ENCODE assay signal across 8 cellular contexts in genomic region chr4:113468165-113469022, GRCh38.
DNase-seq lines count a peak whose midpoint lies in the region; ATAC-seq, FAIRE-seq and TF ChIP-seq lines count a peak whose summit lies in the region.

No MANE protein-coding gene starts in this region.

- no peak overlapping the region for H3K27ac Mint-ChIP-seq in activated naive CD4-positive, alpha-beta T cell treated with anti-CD3 and anti-CD28 coated beads, Interleukin-2, amount 10 ng/mL, durations not matched to agents 7 days and 5 days
- H3K27ac Mint-ChIP-seq in WTC11 = peak overlapping the region; percentile 62
- peak overlapping the region; percentile 22 to 85 (median 79) for H3K27ac Mint-ChIP-seq in nephron

- ATAC-seq in WTC11 (peak; percentile 96), GM18867 (IDR thresholded peaks at IDR 0.05; ENCODE audit: unreplicated experiment) (no peak)

- no peak for TF ChIP-seq CTCF in WTC11 (IDR thresholded peaks at IDR 0.05)
- TF ChIP-seq CTCF in fibroblast of mammary gland (conservative IDR thresholded peaks at IDR 0.05; ENCODE audit: control insufficient read depth, insufficient read depth, low read depth, low read length) = no peak
- no peak for TF ChIP-seq CTCF in nephron (IDR thresholded peaks at IDR 0.05; ENCODE audit: unreplicated experiment in 3 of 3)
- TF ChIP-seq CTCF in D721Med (IDR thresholded peaks at IDR 0.05; ENCODE audit: insufficient read depth, missing control alignments) = no peak

- CTCF ChIA-PET in activated naive CD4-positive, alpha-beta T cell treated with anti-CD3 and anti-CD28 coated beads, Interleukin-2, amount 10 ng/mL, durations not matched to agents 7 days and 5 days (lab: Charles Lee) = no interaction called here
- CTCF ChIA-PET in WTC11 (lab: Charles Lee) = interaction anchor here (0.6 to 1.1 kb wide), 2 partner anchors 79 to 564 kb away, joined by 3 read pairs; no protein-coding TSS in a partner anchor

- no peaks in the 10 kb centered on the region for H3K9me3 Mint-ChIP-seq in activated naive CD4-positive, alpha-beta T cell treated with anti-CD3 and anti-CD28 coated beads, Interleukin-2, amount 10 ng/mL, durations not matched to agents 7 days and 5 days
- H3K9me3 Mint-ChIP-seq in WTC11 = peaks cover 9% of the 10 kb centered on the region
- H3K9me3 Mint-ChIP-seq in nephron = no peaks in the 10 kb centered on the region

- peak; percentile 30 for DNase-seq in activated naive CD4-positive, alpha-beta T cell treated with Interleukin-2 at 50 U/mL for 16 hours
- no peak for DNase-seq in activated naive CD4-positive, alpha-beta T cell treated with anti-CD3 and anti-CD28 coated beads, Interleukin-2, amount 10 ng/mL, durations not matched to agents 7 days and 5 days
- peak; percentile 10 for DNase-seq in WTC11 (ENCODE audit: low spot score)
- peak; percentile 100 for DNase-seq in fibroblast of mammary gland (ENCODE audit: low read depth)
- DNase-seq in urothelium cell line (ENCODE audit: low spot score) = peak; percentile 90
- DNase-seq in D721Med (ENCODE audit: insufficient read length, low spot score) = no peak

- FAIRE-seq in urothelium cell line (lab: Jason Lieb, UNC) = peak; percentile 56
- FAIRE-seq in D721Med (lab: Jason Lieb, UNC) = no peak

- no peaks in the 10 kb centered on the region for H3K27me3 Mint-ChIP-seq in activated naive CD4-positive, alpha-beta T cell treated with anti-CD3 and anti-CD28 coated beads, Interleukin-2, amount 10 ng/mL, durations not matched to agents 7 days and 5 days
- H3K27me3 Mint-ChIP-seq in WTC11 (ENCODE audit: low read depth) = no peaks in the 10 kb centered on the region; the same call in 1 of the 2 replicates
- no peaks in the 10 kb centered on the region for H3K27me3 Mint-ChIP-seq in nephron (ENCODE audit: low read depth)

- POLR2A ChIA-PET in WTC11 (lab: Charles Lee) = interaction anchor here (1.1 kb wide), 1 partner anchor 12 kb away, joined by 3 read pairs; no protein-coding TSS in a partner anchor

- no peaks in the 10 kb centered on the region for H3K4me1 Mint-ChIP-seq in activated naive CD4-positive, alpha-beta T cell treated with anti-CD3 and anti-CD28 coated beads, Interleukin-2, amount 10 ng/mL, durations not matched to agents 7 days and 5 days
- H3K4me1 Mint-ChIP-seq in WTC11 (peaks cover 30% of the 10 kb centered on the region), nephron (peaks cover 43% of the 10 kb centered on the region)

- peaks cover 25% of the 10 kb centered on the region for H3K36me3 Mint-ChIP-seq in activated naive CD4-positive, alpha-beta T cell treated with anti-CD3 and anti-CD28 coated beads, Interleukin-2, amount 10 ng/mL, durations not matched to agents 7 days and 5 days
- H3K36me3 Mint-ChIP-seq in WTC11 (no peaks in the 10 kb centered on the region), nephron (ENCODE audit: low read depth) (peaks cover 39% of the 10 kb centered on the region)

- H3K4me3 Mint-ChIP-seq in activated naive CD4-positive, alpha-beta T cell treated with anti-CD3 and anti-CD28 coated beads, Interleukin-2, amount 10 ng/mL, durations not matched to agents 7 days and 5 days = no peak overlapping the region
- H3K4me3 Mint-ChIP-seq in WTC11 (no peak overlapping the region; the same call in 1 of the 2 replicates), nephron (peak overlapping the region in 1 of 3 experiments; percentile 34)

- peak overlapping the region; percentile 22 for H3K4me3 ChIP-seq in fibroblast of mammary gland (ENCODE audit: control insufficient read depth, low read depth, low read length)

TF ChIP-seq in WTC11, 78 proteins besides CTCF, POLR2A, EP300 and RAD21:
- TF ChIP-seq RELA (CRISPR knock-in tag; IDR thresholded peaks at IDR 0.05; ENCODE audit: borderline replicate concordance) (no peak), KAT7 (CRISPR knock-in tag; IDR thresholded peaks at IDR 0.05; ENCODE audit: borderline replicate concordance) (no peak), GABPB1 (CRISPR knock-in tag; IDR thresholded peaks at IDR 0.05) (no peak), E2F5 (CRISPR knock-in tag; IDR thresholded peaks at IDR 0.05) (no peak), ZNF317 (CRISPR knock-in tag; IDR thresholded peaks at IDR 0.05; ENCODE audit: borderline replicate concordance, low read depth) (0 out of 2 replicates have a peak, but pooled peaks have one; percentile 16), NR1H2 (CRISPR knock-in tag; IDR thresholded peaks at IDR 0.05) (no peak), ZSCAN18 (CRISPR knock-in tag; IDR thresholded peaks at IDR 0.05) (no peak), TEAD1 (CRISPR knock-in tag; IDR thresholded peaks at IDR 0.05) (peak; percentile 20; the same call in 1 of the 2 replicates), USF1 (CRISPR knock-in tag; IDR thresholded peaks at IDR 0.05) (peak; percentile 18; the same call in 1 of the 2 replicates), ZBTB21 (CRISPR knock-in tag; IDR thresholded peaks at IDR 0.05; ENCODE audit: borderline replicate concordance) (no peak), ZBTB43 (CRISPR knock-in tag; IDR thresholded peaks at IDR 0.05) (no peak), USF2 (CRISPR knock-in tag; IDR thresholded peaks at IDR 0.05) (peak; percentile 40; the same call in 1 of the 2 replicates)
TF ChIP-seq in WTC11: peak in this region for 4.

Comparison
In these comparisons a context has a peak if more than half of its experiments do, and no peak if none do; other contexts are left out.
1. DNase-seq: peak in activated naive CD4-positive, alpha-beta T cell treated with Interleukin-2 at 50 U/mL for 16 hours (single experiment), WTC11 (single experiment), fibroblast of mammary gland (single experiment) and urothelium cell line (single experiment); none in activated naive CD4-positive, alpha-beta T cell treated with anti-CD3 and anti-CD28 coated beads, Interleukin-2, amount 10 ng/mL, durations not matched to agents 7 days and 5 days (single experiment) and D721Med (single experiment).